8 cellular contexts compared by ENCODE assay signal in the genomic region with DNA sequence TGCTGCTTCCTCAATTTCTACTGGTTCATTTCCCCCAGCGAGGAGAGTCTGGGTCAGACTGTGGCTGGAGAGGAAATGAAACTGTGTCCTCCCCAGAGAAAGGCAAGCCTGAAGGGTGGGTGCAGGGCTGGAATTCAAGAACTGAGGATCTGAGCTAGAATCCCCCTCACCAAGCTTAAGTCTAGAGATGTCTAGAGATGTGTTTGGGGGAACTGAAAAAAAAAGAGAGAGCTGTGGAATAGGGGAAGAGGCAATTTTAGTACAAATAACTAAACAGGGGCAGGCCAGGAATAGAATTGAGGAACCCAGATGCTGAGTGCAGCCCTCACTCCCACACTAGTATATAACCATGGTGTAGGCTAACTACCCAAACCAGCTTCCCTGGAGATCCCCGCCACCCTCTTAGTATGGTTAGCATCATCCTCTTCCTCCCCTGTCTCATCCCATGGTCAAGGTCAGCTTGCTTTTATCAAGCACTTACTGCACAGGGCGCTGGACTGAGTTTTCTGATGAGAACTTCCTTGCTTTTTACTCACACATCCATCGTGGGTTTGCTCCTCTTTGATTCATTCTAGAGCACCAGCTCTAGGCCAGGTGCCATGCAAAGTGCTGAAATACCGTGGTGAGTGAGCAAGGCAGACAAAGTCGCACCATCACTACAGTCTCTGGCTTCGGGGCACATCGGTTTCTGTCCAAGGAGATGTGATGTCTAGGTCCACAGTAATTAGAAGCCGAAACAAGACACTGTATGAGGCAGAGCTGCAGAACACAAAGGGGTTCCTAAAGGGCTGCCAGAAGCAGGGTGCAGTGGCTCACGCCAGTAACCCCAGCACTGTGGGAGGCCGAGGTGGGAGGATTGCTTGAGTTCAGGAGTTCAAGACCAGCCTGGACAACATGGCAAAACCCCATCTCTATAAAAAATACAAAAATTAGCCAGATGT.
DNase-seq lines count a peak whose midpoint lies in the region; ATAC-seq and TF ChIP-seq lines count a peak whose summit lies in the region.

No MANE protein-coding gene starts in this region.

- TF ChIP-seq CTCF in HFFc6 (IDR thresholded peaks at IDR 0.05) (no peak), RWPE2 (IDR thresholded peaks at IDR 0.05; ENCODE audit: poor library complexity, severe bottlenecking) (no peak), glutamatergic neuron (IDR thresholded peaks at IDR 0.05; ENCODE audit: partially characterized antibody, unreplicated experiment) (no peak), BE2C (IDR thresholded peaks at IDR 0.05; ENCODE audit: low read depth, low read length) (no peak), GM10266 (IDR thresholded peaks at IDR 0.05; ENCODE audit: control insufficient read depth, insufficient read depth, low read depth, missing control alignments) (no peak)

- H3K4me3 ChIP-seq in RWPE2 (ENCODE audit: severe bottlenecking) (no peak overlapping the region), BE2C (ENCODE audit: low read depth, low read length) (no peak overlapping the region)

- peaks cover 38% of the 10 kb centered on the region for H3K4me1 ChIP-seq in RWPE2 (ENCODE audit: insufficient read depth, poor library complexity, severe bottlenecking)
- peaks cover 23% of the 10 kb centered on the region for H3K4me1 ChIP-seq in BE2C

- H3K36me3 Mint-ChIP-seq in HFFc6 (ENCODE audit: low read depth) (peaks cover 53% of the 10 kb centered on the region), glutamatergic neuron (ENCODE audit: unreplicated experiment) (peaks cover 13% of the 10 kb centered on the region)
- H3K36me3 Mint-ChIP-seq in stimulated activated naive B cell treated with anti-CD40 and anti-IgM and Interleukin-4, amounts not matched to agents 10 μg/mL and 1 μg/mL and 100 μg/mL, for 72 hours, result no peaks in the 10 kb centered on the region

- H3K9me3 Mint-ChIP-seq in HFFc6 (no peaks in the 10 kb centered on the region), glutamatergic neuron (ENCODE audit: unreplicated experiment) (peaks cover 25% of the 10 kb centered on the region)
- no peaks in the 10 kb centered on the region for H3K9me3 Mint-ChIP-seq in stimulated activated naive B cell treated with anti-CD40 and anti-IgM and Interleukin-4, amounts not matched to agents 10 μg/mL and 1 μg/mL and 100 μg/mL, for 72 hours

- no peak for ATAC-seq in RWPE2 (ENCODE audit: low read depth)
- peak; percentile 86 for ATAC-seq in stimulated activated naive B cell treated with anti-CD40 and anti-IgM and Interleukin-4, amounts not matched to agents 10 μg/mL and 1 μg/mL and 100 μg/mL, for 72 hours (replicated peaks)
- ATAC-seq in GM19455 (IDR thresholded peaks at IDR 0.05; ENCODE audit: unreplicated experiment), result no peak

- H3K36me3 ChIP-seq in RWPE2 (ENCODE audit: low read depth) (no peaks in the 10 kb centered on the region), BE2C (peaks cover 9% of the 10 kb centered on the region)

- H3K27me3 ChIP-seq in RWPE2 (ENCODE audit: insufficient read depth, poor library complexity, severe bottlenecking) (no peaks in the 10 kb centered on the region), BE2C (no peaks in the 10 kb centered on the region)

- peak overlapping the region; percentile 100 for H3K27ac Mint-ChIP-seq in HFFc6
- no peak overlapping the region for H3K27ac Mint-ChIP-seq in glutamatergic neuron (ENCODE audit: unreplicated experiment)
- peak overlapping the region; percentile 25 for H3K27ac Mint-ChIP-seq in stimulated activated naive B cell treated with anti-CD40 and anti-IgM and Interleukin-4, amounts not matched to agents 10 μg/mL and 1 μg/mL and 100 μg/mL, for 72 hours

- peaks cover 87% of the 10 kb centered on the region for H3K4me1 Mint-ChIP-seq in HFFc6 (ENCODE audit: low read depth)
- H3K4me1 Mint-ChIP-seq in glutamatergic neuron (ENCODE audit: low read depth, unreplicated experiment), result peaks cover 50% of the 10 kb centered on the region
- H3K4me1 Mint-ChIP-seq in stimulated activated naive B cell treated with anti-CD40 and anti-IgM and Interleukin-4, amounts not matched to agents 10 μg/mL and 1 μg/mL and 100 μg/mL, for 72 hours, result peaks cover 37 to 85% of the 10 kb centered on the region in 2 donors

- H3K4me3 Mint-ChIP-seq in HFFc6 (peak overlapping the region; percentile 56), glutamatergic neuron (ENCODE audit: unreplicated experiment) (peak overlapping the region; percentile 51)
- H3K4me3 Mint-ChIP-seq in stimulated activated naive B cell treated with anti-CD40 and anti-IgM and Interleukin-4, amounts not matched to agents 10 μg/mL and 1 μg/mL and 100 μg/mL, for 72 hours, result peak overlapping the region; percentile 3 to 17

- peak overlapping the region; percentile 95 for H3K27ac ChIP-seq in RWPE2 (ENCODE audit: poor library complexity, severe bottlenecking)

- H3K9me3 ChIP-seq in RWPE2 (ENCODE audit: severe bottlenecking), result no peaks in the 10 kb centered on the region
- H3K9me3 ChIP-seq in BE2C, result no peaks in the 10 kb centered on the region

- H3K27me3 Mint-ChIP-seq in HFFc6 (ENCODE audit: insufficient read depth) (peaks cover 17% of the 10 kb centered on the region), glutamatergic neuron (ENCODE audit: unreplicated experiment) (peaks cover 11% of the 10 kb centered on the region)
- H3K27me3 Mint-ChIP-seq in stimulated activated naive B cell treated with anti-CD40 and anti-IgM and Interleukin-4, amounts not matched to agents 10 μg/mL and 1 μg/mL and 100 μg/mL, for 72 hours, result no peaks in the 10 kb centered on the region

- DNase-seq in HFFc6 (no peak), RWPE2 (ENCODE audit: low spot score) (no peak), glutamatergic neuron (no peak), BE2C (no peak), GM10266 (ENCODE audit: extremely low spot score) (no peak)
- DNase-seq in stimulated activated naive B cell treated with anti-CD40 and anti-IgM and Interleukin-4, amounts not matched to agents 10 μg/mL and 1 μg/mL and 100 μg/mL, for 72 hours, result peak; percentile 68
- no peak for DNase-seq in activated CD8-positive, alpha-beta memory T cell treated with anti-CD3 and anti-CD28 coated beads, Interleukin-2, amount 50 U/mL, for 48 hours

Comparison
In these comparisons a context has a peak if more than half of its experiments do, and no peak if none do; other contexts are left out.
1. ATAC-seq: peak in stimulated activated naive B cell treated with anti-CD40 and anti-IgM and Interleukin-4, amounts not matched to agents 10 μg/mL and 1 μg/mL and 100 μg/mL, for 72 hours (2 of 2); none in RWPE2 (single experiment) and GM19455 (single experiment).
2. Peak in every context shown above with its lines, with median percentiles within 50 percentile points of each other: H3K4me3 Mint-ChIP-seq.